In the genomic region with DNA sequence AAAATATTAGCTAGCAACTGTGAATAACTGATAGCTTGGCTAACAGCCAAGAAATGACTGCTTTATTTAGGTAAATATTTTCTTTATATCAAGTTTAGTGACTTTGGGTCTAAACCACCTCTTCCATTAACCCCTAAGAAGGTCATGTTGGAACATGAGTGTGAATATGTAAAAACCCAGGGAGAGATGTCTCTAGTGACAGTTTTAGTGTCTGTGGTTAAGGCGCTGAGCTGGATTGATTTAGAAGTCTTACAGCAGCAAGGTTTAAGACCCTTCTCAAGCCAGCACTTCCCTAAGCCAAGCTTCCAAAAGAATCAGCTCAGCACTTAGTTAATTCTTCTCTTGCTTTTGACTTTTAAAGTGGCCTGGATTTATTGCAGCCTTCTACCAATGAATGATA, we compare ENCODE assay signal across 1 cellular context.
A peak's percentile ranks its signal among the peaks of the same experiment; 100 is the strongest.
TF ChIP-seq lines count a peak whose summit lies in the region.

No MANE protein-coding gene starts in this region.

TF ChIP-seq in K562, 482 proteins besides CTCF, POLR2A, EP300 and RAD21:
- peak; percentile 64 for TF ChIP-seq NFIC (IDR thresholded peaks at IDR 0.05)
- no peak for TF ChIP-seq CHD1 (IDR thresholded peaks at IDR 0.05; ENCODE audit: low read length)
- no peak for TF ChIP-seq ETV6 (IDR thresholded peaks at IDR 0.05; ENCODE audit: borderline replicate concordance in 1 of 2, low read depth in 2 of 2, low read length in 1 of 2)
- no peak for TF ChIP-seq ETV6 (CRISPR knock-in tag; IDR thresholded peaks at IDR 0.05; ENCODE audit: borderline replicate concordance)
- no peak for TF ChIP-seq ZFPM2 (CRISPR knock-in tag; IDR thresholded peaks at IDR 0.05)
- TF ChIP-seq ZNF639 (CRISPR knock-in tag; conservative IDR thresholded peaks at IDR 0.05 in 1 of 2, IDR thresholded peaks at IDR 0.05 in 1 of 2) = no peak
- no peak for TF ChIP-seq ZNF239 (CRISPR knock-in tag; IDR thresholded peaks at IDR 0.05)
- peak; percentile 81 for TF ChIP-seq MEIS2 (IDR thresholded peaks at IDR 0.05; ENCODE audit: partially characterized antibody)
- no peak for TF ChIP-seq POLR3G (IDR thresholded peaks at IDR 0.05; ENCODE audit: extremely low read depth, insufficient read length, insufficient replicate concordance)
- no peak for TF ChIP-seq EP400 (IDR thresholded peaks at IDR 0.05)
- TF ChIP-seq NFIX (CRISPR knock-in tag; IDR thresholded peaks at IDR 0.05; ENCODE audit: low read depth) = 0 out of 2 replicates have a peak, but pooled peaks have one; percentile 14
- TF ChIP-seq, protein P1, sequence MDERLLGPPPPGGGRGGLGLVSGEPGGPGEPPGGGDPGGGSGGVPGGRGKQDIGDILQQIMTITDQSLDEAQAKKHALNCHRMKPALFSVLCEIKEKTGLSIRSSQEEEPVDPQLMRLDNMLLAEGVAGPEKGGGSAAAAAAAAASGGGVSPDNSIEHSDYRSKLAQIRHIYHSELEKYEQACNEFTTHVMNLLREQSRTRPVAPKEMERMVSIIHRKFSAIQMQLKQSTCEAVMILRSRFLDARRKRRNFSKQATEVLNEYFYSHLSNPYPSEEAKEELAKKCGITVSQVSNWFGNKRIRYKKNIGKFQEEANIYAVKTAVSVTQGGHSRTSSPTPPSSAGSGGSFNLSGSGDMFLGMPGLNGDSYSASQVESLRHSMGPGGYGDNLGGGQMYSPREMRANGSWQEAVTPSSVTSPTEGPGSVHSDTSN (CRISPR knock-in tag; IDR thresholded peaks at IDR 0.05; ENCODE audit: low read depth) = no peak
- TF ChIP-seq, protein P1 (tag; conservative IDR thresholded peaks at IDR 0.05; ENCODE audit: low read depth) = peak; percentile 84
- no peak for TF ChIP-seq ZNF347 (CRISPR knock-in tag; IDR thresholded peaks at IDR 0.05; ENCODE audit: low read depth)
- TF ChIP-seq POLR2G (IDR thresholded peaks at IDR 0.05; ENCODE audit: low read depth, low read length) = no peak
- no peak for TF ChIP-seq EHMT2 (IDR thresholded peaks at IDR 0.05)
- no peak for TF ChIP-seq ZZZ3 (IDR thresholded peaks at IDR 0.05)
- no peak for TF ChIP-seq BMI1 (IDR thresholded peaks at IDR 0.05; ENCODE audit: low read length)
- TF ChIP-seq PHTF2 (CRISPR knock-in tag; IDR thresholded peaks at IDR 0.05) = no peak
